ENCODE assay signal across 16 cellular contexts in the genomic region with DNA sequence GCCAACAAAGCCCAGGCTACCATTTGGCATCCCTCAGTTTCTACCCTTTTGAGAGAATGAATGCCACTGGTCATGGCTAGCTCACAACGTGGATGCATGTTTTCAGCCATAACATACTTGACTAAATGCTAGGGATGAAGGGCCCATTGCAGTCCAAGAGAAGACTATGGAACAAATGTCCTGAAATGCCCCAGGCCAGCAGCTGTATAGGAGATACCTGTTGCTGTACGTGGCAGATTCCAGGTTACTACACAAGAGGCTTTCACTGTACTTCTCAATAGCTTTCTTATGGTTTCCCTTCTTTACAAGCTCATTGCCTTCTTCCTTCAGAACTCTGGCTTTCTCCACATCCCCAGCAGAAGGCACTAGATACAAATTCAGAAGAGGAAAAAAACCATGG. TPM values are rescaled to one million over a fixed set of nuclear protein-coding genes. Genes with fewer than 3 reads are reported as not detected.
DNase-seq lines count a peak whose midpoint lies in the region; ATAC-seq and TF ChIP-seq lines count a peak whose summit lies in the region.
"Had no signal": no experiment of that assay in that cellular context is flagged by ENCODE, and none has a peak within 500 bp of the region (broad histone marks: within the 10 kb centered on the region; RNA-seq: fewer than 3 reads in every experiment).

No MANE protein-coding gene starts in this region.

- H3K4me3 ChIP-seq in trophoblast cell (ENCODE audit: low read depth, low read length): no peak overlapping the region
- no peak overlapping the region for H3K4me3 ChIP-seq in body of pancreas
- H3K4me3 ChIP-seq: K562 had no signal

- TF ChIP-seq POLR2A in body of pancreas (IDR thresholded peaks at IDR 0.05): no peak

- H3K4me2 ChIP-seq in trophoblast cell (ENCODE audit: low read length): no peak overlapping the region

- ATAC-seq in body of pancreas (no peak), HG03196 (IDR thresholded peaks at IDR 0.05; ENCODE audit: unreplicated experiment) (no peak), HG02885 (IDR thresholded peaks at IDR 0.05; ENCODE audit: poor library complexity, unreplicated experiment) (no peak)
- ATAC-seq: K562 had no signal

- no peak overlapping the region for H2AFZ ChIP-seq in trophoblast cell (ENCODE audit: insufficient read depth, low read length, poor library complexity)

- no peaks in the 10 kb centered on the region for H3K79me2 ChIP-seq in trophoblast cell (ENCODE audit: control insufficient read depth, insufficient read depth, low read length, poor library complexity)

- H3K9ac ChIP-seq in trophoblast cell (ENCODE audit: low read length): no peak overlapping the region

- H3K27me3 Mint-ChIP-seq in activated naive CD8-positive, alpha-beta T cell: no peaks in the 10 kb centered on the region
- no peaks in the 10 kb centered on the region for H3K27me3 Mint-ChIP-seq in activated naive CD8-positive, alpha-beta T cell treated with anti-CD3 and anti-CD28 coated beads for 36 hours
- H3K27me3 Mint-ChIP-seq: CD4-positive, alpha-beta T cell had no signal

- TF ChIP-seq CTCF in body of pancreas (IDR thresholded peaks at IDR 0.05): no peak

- H3K18ac ChIP-seq in trophoblast cell (ENCODE audit: low read length): no peak overlapping the region

- H3K9me3 ChIP-seq in trophoblast cell (ENCODE audit: insufficient read depth, low read depth, low read length) (no peaks in the 10 kb centered on the region), body of pancreas (no peaks in the 10 kb centered on the region)

- H3K4ac ChIP-seq in trophoblast cell (ENCODE audit: low read depth, low read length): no peak overlapping the region

- no CpG with 5 or more reads among the region's 2 CpGs for WGBS in trophoblast cell (ENCODE audit: extremely low coverage, insufficient coverage, insufficient read length)
- WGBS in body of pancreas, 2 donors: 82 to 89% methylated on average over 2 of the region's 2 CpGs

- peaks cover 15% of the 10 kb centered on the region for H3K36me3 Mint-ChIP-seq in activated naive CD8-positive, alpha-beta T cell
- peaks cover 35% of the 10 kb centered on the region for H3K36me3 Mint-ChIP-seq in activated naive CD8-positive, alpha-beta T cell treated with anti-CD3 and anti-CD28 coated beads for 36 hours

- H3K79me1 ChIP-seq in trophoblast cell (ENCODE audit: low read length): no peaks in the 10 kb centered on the region

- H3K4me1 ChIP-seq in trophoblast cell (ENCODE audit: control insufficient read depth in 1 of 2, insufficient read depth in 2 of 2, low read length in 2 of 2) (peaks cover 0 to under 1% of the 10 kb centered on the region in 2 experiments), body of pancreas (peaks cover 4% of the 10 kb centered on the region)

- no peak overlapping the region for H2BK12ac ChIP-seq in trophoblast cell (ENCODE audit: low read length)

- intact Hi-C loops in body of pancreas (cut with DNase I): no loop called here

- H3K23ac ChIP-seq in trophoblast cell (ENCODE audit: low read length): no peak overlapping the region

- DNase-seq in activated naive CD8-positive, alpha-beta T cell treated with anti-CD3 and anti-CD28 coated beads for 36 hours: no peak
- DNase-seq in trophoblast cell (peak; percentile 75 to 86), body of pancreas (no peak)
- DNase-seq: ACHN; C1 segment of cervical spinal cord; CD4-positive, alpha-beta T cell; COR-L47; DND-41; GDM1; GOT3; H9 had no signal

- H3K4me1 Mint-ChIP-seq in activated naive CD8-positive, alpha-beta T cell (ENCODE audit: low read depth): peaks cover 14% of the 10 kb centered on the region
- H3K4me1 Mint-ChIP-seq in activated naive CD8-positive, alpha-beta T cell treated with anti-CD3 and anti-CD28 coated beads for 36 hours: peaks cover 10% of the 10 kb centered on the region
- H3K4me1 Mint-ChIP-seq: H9 had no signal

- no peak overlapping the region for H4K91ac ChIP-seq in trophoblast cell (ENCODE audit: low read depth, low read length)

- no peak overlapping the region for H2BK5ac ChIP-seq in trophoblast cell (ENCODE audit: low read depth, low read length, poor library complexity)

- peak overlapping the region; percentile 34 for H3K27ac Mint-ChIP-seq in activated naive CD8-positive, alpha-beta T cell
- H3K27ac Mint-ChIP-seq in activated naive CD8-positive, alpha-beta T cell treated with anti-CD3 and anti-CD28 coated beads for 36 hours: no peak overlapping the region
- H3K27ac Mint-ChIP-seq: H9 had no signal

- no peak overlapping the region for H3K14ac ChIP-seq in trophoblast cell (ENCODE audit: low read length)

- H2AK5ac ChIP-seq in trophoblast cell (ENCODE audit: low read length): no peak overlapping the region

- H4K8ac ChIP-seq in trophoblast cell (ENCODE audit: low read depth, low read length): no peak overlapping the region

- no peak overlapping the region for H2BK120ac ChIP-seq in trophoblast cell (ENCODE audit: insufficient read depth, low read length, poor library complexity)

- H3K27me3 ChIP-seq in trophoblast cell (ENCODE audit: insufficient read depth, low read length) (no peaks in the 10 kb centered on the region), body of pancreas (no peaks in the 10 kb centered on the region)

- H3K36me3 ChIP-seq in trophoblast cell (ENCODE audit: control insufficient read depth in 1 of 2, insufficient read depth in 2 of 2, low read length in 2 of 2): peaks cover 28 to 53% of the 10 kb centered on the region in 2 experiments
- peaks cover 0 to 19% of the 10 kb centered on the region in 2 donors for H3K36me3 ChIP-seq in body of pancreas (replicated peaks in 1 of 2; ENCODE audit: insufficient read depth in 1 of 2, low read depth in 2 of 2)

- H4K12ac ChIP-seq in trophoblast cell (ENCODE audit: low read depth, low read length): no peak overlapping the region

- H3K4me3 Mint-ChIP-seq in activated naive CD8-positive, alpha-beta T cell: no peak overlapping the region
- no peak overlapping the region for H3K4me3 Mint-ChIP-seq in activated naive CD8-positive, alpha-beta T cell treated with anti-CD3 and anti-CD28 coated beads for 36 hours
- H3K4me3 Mint-ChIP-seq: CD4-positive, alpha-beta T cell; H9 had no signal

- H3K27ac ChIP-seq in trophoblast cell (ENCODE audit: low read depth, low read length): no peak overlapping the region
- H3K27ac ChIP-seq in body of pancreas: no peak overlapping the region

- H3K9me3 Mint-ChIP-seq in activated naive CD8-positive, alpha-beta T cell (ENCODE audit: low read depth): no peaks in the 10 kb centered on the region
- H3K9me3 Mint-ChIP-seq in activated naive CD8-positive, alpha-beta T cell treated with anti-CD3 and anti-CD28 coated beads for 36 hours: no peaks in the 10 kb centered on the region
- H3K9me3 Mint-ChIP-seq: CD4-positive, alpha-beta T cell; H9 had no signal

TF ChIP-seq in PFSK-1, 5 proteins besides CTCF, POLR2A, EP300 and RAD21:
- 0 out of 2 replicates have a peak, but pooled peaks have one; percentile 22 for TF ChIP-seq POLR2AphosphoS5 (IDR thresholded peaks at IDR 0.05; ENCODE audit: low read depth, low read length)
- TF ChIP-seq, protein P1, sequence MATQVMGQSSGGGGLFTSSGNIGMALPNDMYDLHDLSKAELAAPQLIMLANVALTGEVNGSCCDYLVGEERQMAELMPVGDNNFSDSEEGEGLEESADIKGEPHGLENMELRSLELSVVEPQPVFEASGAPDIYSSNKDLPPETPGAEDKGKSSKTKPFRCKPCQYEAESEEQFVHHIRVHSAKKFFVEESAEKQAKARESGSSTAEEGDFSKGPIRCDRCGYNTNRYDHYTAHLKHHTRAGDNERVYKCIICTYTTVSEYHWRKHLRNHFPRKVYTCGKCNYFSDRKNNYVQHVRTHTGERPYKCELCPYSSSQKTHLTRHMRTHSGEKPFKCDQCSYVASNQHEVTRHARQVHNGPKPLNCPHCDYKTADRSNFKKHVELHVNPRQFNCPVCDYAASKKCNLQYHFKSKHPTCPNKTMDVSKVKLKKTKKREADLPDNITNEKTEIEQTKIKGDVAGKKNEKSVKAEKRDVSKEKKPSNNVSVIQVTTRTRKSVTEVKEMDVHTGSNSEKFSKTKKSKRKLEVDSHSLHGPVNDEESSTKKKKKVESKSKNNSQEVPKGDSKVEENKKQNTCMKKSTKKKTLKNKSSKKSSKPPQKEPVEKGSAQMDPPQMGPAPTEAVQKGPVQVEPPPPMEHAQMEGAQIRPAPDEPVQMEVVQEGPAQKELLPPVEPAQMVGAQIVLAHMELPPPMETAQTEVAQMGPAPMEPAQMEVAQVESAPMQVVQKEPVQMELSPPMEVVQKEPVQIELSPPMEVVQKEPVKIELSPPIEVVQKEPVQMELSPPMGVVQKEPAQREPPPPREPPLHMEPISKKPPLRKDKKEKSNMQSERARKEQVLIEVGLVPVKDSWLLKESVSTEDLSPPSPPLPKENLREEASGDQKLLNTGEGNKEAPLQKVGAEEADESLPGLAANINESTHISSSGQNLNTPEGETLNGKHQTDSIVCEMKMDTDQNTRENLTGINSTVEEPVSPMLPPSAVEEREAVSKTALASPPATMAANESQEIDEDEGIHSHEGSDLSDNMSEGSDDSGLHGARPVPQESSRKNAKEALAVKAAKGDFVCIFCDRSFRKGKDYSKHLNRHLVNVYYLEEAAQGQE (IDR thresholded peaks at IDR 0.05; ENCODE audit: insufficient read depth in 1 of 2, low read depth in 2 of 2, low read length in 2 of 2): no peak

RNA-seq across cellular contexts. Expression of a gene that starts 11.7 kb away (rescaled TPM):
- 10 to 100 TPM; 72.9 to 75.1 TPM for total RNA-seq in activated naive CD8-positive, alpha-beta T cell treated with anti-CD3 and anti-CD28 coated beads for 36 hours
- 27.8 TPM for polyA plus RNA-seq in PFSK-1 (2012; ENCODE audit: insufficient read length, low read depth)
- polyA plus RNA-seq in trophoblast cell (2013): 40.4 and 42.2 TPM in 2 replicates
- 10 to 100 TPM in 1 of 2 donors, 1 to 10 TPM in 1; 2.6 to 13.0 TPM for total RNA-seq in body of pancreas

RNA-seq across cellular contexts. Expression of a gene that starts 17.8 kb away (rescaled TPM):
- total RNA-seq in activated naive CD8-positive, alpha-beta T cell treated with anti-CD3 and anti-CD28 coated beads for 36 hours: 100 to 1,000 TPM; 180 to 198 TPM
- 4.8 TPM for polyA plus RNA-seq in PFSK-1 (2012; ENCODE audit: insufficient read length, low read depth)
- 13.2 and 14.0 TPM in 2 replicates for polyA plus RNA-seq in trophoblast cell (2013)
- 10 to 100 TPM; 17.8 to 23.6 TPM for total RNA-seq in body of pancreas

RNA-seq across cellular contexts. Expression of a gene that starts 38.7 kb away (rescaled TPM):
- 10 to 100 TPM; 75.3 to 79.3 TPM for total RNA-seq in activated naive CD8-positive, alpha-beta T cell treated with anti-CD3 and anti-CD28 coated beads for 36 hours
- 34.2 TPM for polyA plus RNA-seq in PFSK-1 (2012; ENCODE audit: insufficient read length, low read depth)
- 27.4 and 27.7 TPM in 2 replicates for polyA plus RNA-seq in trophoblast cell (2013)
- 100 to 1,000 TPM in 1 of 2 donors, 10 to 100 TPM in 1; 41.8 to 105 TPM for total RNA-seq in body of pancreas

Comparison
In these comparisons a context has a peak if more than half of its experiments do, and no peak if none do; other contexts are left out.
1. DNase-seq: peak in trophoblast cell (2 of 2); none in activated naive CD8-positive, alpha-beta T cell treated with anti-CD3 and anti-CD28 coated beads for 36 hours (single experiment) and body of pancreas (0 of 4).
2. RNA of a gene that starts 11.7 kb away (total RNA-seq): 72.9 to 75.1 TPM in activated naive CD8-positive, alpha-beta T cell treated with anti-CD3 and anti-CD28 coated beads for 36 hours; 2.6 to 13.0 TPM in body of pancreas; every median in the first group is over 4 times any median in the second.
3. RNA of a gene that starts 17.8 kb away (total RNA-seq): 180 to 198 TPM in activated naive CD8-positive, alpha-beta T cell treated with anti-CD3 and anti-CD28 coated beads for 36 hours; 17.8 to 23.6 TPM in body of pancreas; every median in the first group is over 4 times any median in the second.